9 cellular contexts compared by ENCODE assay signal in genomic region chr9:96150324-96151023, GRCh38.
A peak's percentile ranks its signal among the peaks of the same experiment; 100 is the strongest.
DNase-seq lines count a peak whose midpoint lies in the region; ATAC-seq and TF ChIP-seq lines count a peak whose summit lies in the region.
"Had no signal": no experiment of that assay in that cellular context is flagged by ENCODE, and none has a peak within 500 bp of the region (broad histone marks: within the 10 kb centered on the region; RNA-seq: fewer than 3 reads in every experiment).

No MANE protein-coding gene starts in this region.

- in situ Hi-C loops in GM13977 (cut with MboI; ENCODE audit: low pct_unique_long_range_greater_than_20kb, low sequenced_read_pairs, unreplicated experiment): no loop called here

- CTCF ChIA-PET in MCF 10A (lab: Yijun Ruan, JAX): interaction anchor here (0.6 kb wide), 1 partner anchor 63 kb away, joined by 4 read pairs; no protein-coding TSS in a partner anchor

- H3K27ac Mint-ChIP-seq in activated naive CD4-positive, alpha-beta T cell treated with anti-CD3 and anti-CD28 coated beads, Interleukin-2, amount 50 U/mL, for 72 hours: peak overlapping the region in 1 of 2 donors; percentile 67
- H3K27ac Mint-ChIP-seq in stimulated activated naive B cell treated with anti-CD40 and anti-IgM and Interleukin-4, amounts not matched to agents 10 μg/mL and 1 μg/mL and 100 μg/mL, for 72 hours: peak overlapping the region; percentile 90
- H3K27ac Mint-ChIP-seq in MCF 10A (ENCODE audit: low read depth, unreplicated experiment): no peak overlapping the region

- DNase-seq in GM13977 (ENCODE audit: low spot score): peak; percentile 56
- DNase-seq in NOMO-1 treated with DMSO at 0.1 percent for 48 hours (lab: John Stamatoyannopoulos, UW; ENCODE audit: unreplicated experiment): peak; percentile 87
- peak; percentile 36 to 72 for DNase-seq in activated naive CD4-positive, alpha-beta T cell treated with anti-CD3 and anti-CD28 coated beads, Interleukin-2, amount 50 U/mL, for 72 hours (ENCODE audit: low spot score in 2 of 2)
- DNase-seq in stimulated activated naive B cell treated with anti-CD40 and anti-IgM and Interleukin-4, amounts not matched to agents 10 μg/mL and 1 μg/mL and 100 μg/mL, for 72 hours: peak; percentile 78
- DNase-seq in left lobe of liver (ENCODE audit: low spot score): no peak
- no peak for DNase-seq in NCI-H1436 (lab: John Stamatoyannopoulos, UW)
- no peak for DNase-seq in MCF 10A (ENCODE audit: unreplicated experiment)
- DNase-seq: right lobe of liver had no signal

- intact Hi-C loops in MCF 10A (cut with micrococcal nuclease): no loop called here

- no TSS peak for BruUV-seq in MCF 10A (replicated peaks; lab: Mats Ljungman, UMichigan)

- H3K27me3 Mint-ChIP-seq in stimulated activated naive B cell treated with anti-CD40 and anti-IgM and Interleukin-4, amounts not matched to agents 10 μg/mL and 1 μg/mL and 100 μg/mL, for 72 hours: peaks cover 0 to 14% of the 10 kb centered on the region in 2 donors
- H3K27me3 Mint-ChIP-seq in MCF 10A (ENCODE audit: insufficient read depth, unreplicated experiment): peaks cover 17% of the 10 kb centered on the region

- H3K36me3 Mint-ChIP-seq in activated naive CD4-positive, alpha-beta T cell treated with anti-CD3 and anti-CD28 coated beads, Interleukin-2, amount 50 U/mL, for 72 hours: no peaks in the 10 kb centered on the region
- no peaks in the 10 kb centered on the region for H3K36me3 Mint-ChIP-seq in stimulated activated naive B cell treated with anti-CD40 and anti-IgM and Interleukin-4, amounts not matched to agents 10 μg/mL and 1 μg/mL and 100 μg/mL, for 72 hours
- H3K36me3 Mint-ChIP-seq in MCF 10A (ENCODE audit: insufficient read depth, unreplicated experiment): no peaks in the 10 kb centered on the region

- POLR2A ChIA-PET in MCF 10A (lab: Yijun Ruan, JAX): no interaction called here

- H3K4me3 Mint-ChIP-seq in stimulated activated naive B cell treated with anti-CD40 and anti-IgM and Interleukin-4, amounts not matched to agents 10 μg/mL and 1 μg/mL and 100 μg/mL, for 72 hours: peak overlapping the region; percentile 45 to 56
- no peak overlapping the region for H3K4me3 Mint-ChIP-seq in MCF 10A (ENCODE audit: unreplicated experiment)

- no peak for TF ChIP-seq CTCF in GM13977 (IDR thresholded peaks at IDR 0.05; ENCODE audit: extremely low read depth, insufficient read depth, missing control alignments)
- no peak for TF ChIP-seq CTCF in MCF 10A (IDR thresholded peaks at IDR 0.05; ENCODE audit: unreplicated experiment)

- peaks cover 20 to 25% of the 10 kb centered on the region in 2 donors for H3K4me1 Mint-ChIP-seq in stimulated activated naive B cell treated with anti-CD40 and anti-IgM and Interleukin-4, amounts not matched to agents 10 μg/mL and 1 μg/mL and 100 μg/mL, for 72 hours
- no peaks in the 10 kb centered on the region for H3K4me1 Mint-ChIP-seq in MCF 10A (ENCODE audit: insufficient read depth, unreplicated experiment)

- H3K9me3 Mint-ChIP-seq in activated naive CD4-positive, alpha-beta T cell treated with anti-CD3 and anti-CD28 coated beads, Interleukin-2, amount 50 U/mL, for 72 hours: no peaks in the 10 kb centered on the region
- H3K9me3 Mint-ChIP-seq in stimulated activated naive B cell treated with anti-CD40 and anti-IgM and Interleukin-4, amounts not matched to agents 10 μg/mL and 1 μg/mL and 100 μg/mL, for 72 hours: no peaks in the 10 kb centered on the region
- peaks cover 8% of the 10 kb centered on the region for H3K9me3 Mint-ChIP-seq in MCF 10A (ENCODE audit: unreplicated experiment)

- ATAC-seq in HG02642 (IDR thresholded peaks at IDR 0.05; ENCODE audit: poor library complexity, unreplicated experiment) (peak; percentile 93), left lobe of liver (no peak)
- ATAC-seq in activated naive CD4-positive, alpha-beta T cell treated with anti-CD3 and anti-CD28 coated beads, Interleukin-2, amount 50 U/mL, for 72 hours: peak; percentile 89 to 91
- ATAC-seq in stimulated activated naive B cell treated with anti-CD40 and anti-IgM and Interleukin-4, amounts not matched to agents 10 μg/mL and 1 μg/mL and 100 μg/mL, for 72 hours (replicated peaks): peak; percentile 91 to 92

Comparison
In these comparisons a context has a peak if more than half of its experiments do, and no peak if none do; other contexts are left out.
1. DNase-seq: peak in GM13977 (single experiment), NOMO-1 treated with DMSO at 0.1 percent for 48 hours (single experiment), activated naive CD4-positive, alpha-beta T cell treated with anti-CD3 and anti-CD28 coated beads, Interleukin-2, amount 50 U/mL, for 72 hours (2 of 2) and stimulated activated naive B cell treated with anti-CD40 and anti-IgM and Interleukin-4, amounts not matched to agents 10 μg/mL and 1 μg/mL and 100 μg/mL, for 72 hours (single experiment); none in left lobe of liver (single experiment), NCI-H1436 (single experiment) and MCF 10A (single experiment).